Comparison of ENCODE assay signal across 28 cellular contexts in the genomic region with DNA sequence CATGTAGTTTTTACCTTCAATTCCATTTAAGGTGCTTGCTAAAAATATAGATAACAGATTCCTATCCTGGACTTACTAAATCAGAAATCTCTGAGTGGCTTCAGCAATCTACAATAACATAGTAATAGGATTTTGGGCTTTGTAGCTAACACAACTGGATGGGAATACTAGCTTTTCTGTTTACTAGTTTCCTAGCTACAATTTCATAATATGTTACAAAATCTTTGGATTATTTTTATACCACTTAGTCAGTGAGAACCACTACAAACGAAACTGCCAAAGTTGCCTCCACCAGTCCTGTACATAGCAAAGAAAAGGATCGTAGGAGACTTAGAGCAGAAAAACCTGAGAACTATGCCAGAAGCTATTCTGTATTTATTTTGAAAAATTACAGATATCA.
DNase-seq lines count a peak whose midpoint lies in the region; ATAC-seq and TF ChIP-seq lines count a peak whose summit lies in the region.
"Had no signal": no experiment of that assay in that cellular context is flagged by ENCODE, and none has a peak within 500 bp of the region (broad histone marks: within the 10 kb centered on the region; RNA-seq: fewer than 3 reads in every experiment).

No MANE protein-coding gene starts in this region.

- H3K4me3 ChIP-seq in fibroblast of pulmonary artery (replicated peaks; ENCODE audit: low read depth, low read length) = no peak overlapping the region
- no peak overlapping the region for H3K4me3 ChIP-seq in skeletal muscle satellite cell (ENCODE audit: low read length)
- H3K4me3 ChIP-seq in effector memory CD4-positive, alpha-beta T cell (ENCODE audit: insufficient read depth, low read depth, low read length, poor library complexity, severe bottlenecking) = no peak overlapping the region
- H3K4me3 ChIP-seq: heart right ventricle, neural progenitor cell, Peyer's patch, SJCRH30 had no signal

- H3K27ac Mint-ChIP-seq in activated T-cell treated with anti-CD3 and anti-CD28 coated beads, Interleukin-2, amount 50 U/mL, for 24 hours = no peak overlapping the region
- H3K27ac Mint-ChIP-seq: activated CD4-positive, alpha-beta memory T cell treated with anti-CD3 and anti-CD28 coated beads for 36 hours; activated naive CD8-positive, alpha-beta T cell treated with anti-CD3 and anti-CD28 coated beads for 36 hours; B cell; CD8-positive, alpha-beta T cell; neural progenitor cell; T-cell had no signal

- peak overlapping the region; percentile 19 for H3K9ac ChIP-seq in skeletal muscle satellite cell (ENCODE audit: low read depth, low read length)
- H3K9ac ChIP-seq: neural progenitor cell had no signal

- H3K9me3 ChIP-seq in skeletal muscle satellite cell (replicated peaks; ENCODE audit: low read length) = no peaks in the 10 kb centered on the region
- no peaks in the 10 kb centered on the region for H3K9me3 ChIP-seq in effector memory CD4-positive, alpha-beta T cell (ENCODE audit: control insufficient read depth, low read length)
- H3K9me3 ChIP-seq: heart right ventricle, Peyer's patch, SJCRH30 had no signal

- intact Hi-C loops in left colon (cut with DNase I, micrococcal nuclease) = no loop called here

- TF ChIP-seq CTCF in fibroblast of pulmonary artery (IDR thresholded peaks at IDR 0.05; ENCODE audit: low read length, missing control alignments) = no peak

- no peaks in the 10 kb centered on the region for H3K27me3 Mint-ChIP-seq in activated T-cell treated with anti-CD3 and anti-CD28 coated beads, Interleukin-2, amount 50 U/mL, for 24 hours
- H3K27me3 Mint-ChIP-seq: activated CD4-positive, alpha-beta memory T cell treated with anti-CD3 and anti-CD28 coated beads for 36 hours; activated naive CD8-positive, alpha-beta T cell treated with anti-CD3 and anti-CD28 coated beads for 36 hours; T-cell had no signal

- no peak for ATAC-seq in left colon
- ATAC-seq: activated CD4-positive, CD25-positive, alpha-beta regulatory T cell treated with anti-CD3 and anti-CD28 coated beads, Interleukin-2, amount 50 U/mL, for 24 hours; CD8-positive, alpha-beta T cell; sciatic nerve; stimulated activated naive CD8-positive, alpha-beta T cell treated with anti-CD3 and anti-CD28 coated beads, Interleukin-15, Interleukin-2, amounts not matched to agents 100 U/mL and 50 U/mL, for 24 hours; T-cell had no signal

- no peaks in the 10 kb centered on the region for H3K36me3 ChIP-seq in skeletal muscle satellite cell (ENCODE audit: insufficient read depth, low read length)
- H3K36me3 ChIP-seq in effector memory CD4-positive, alpha-beta T cell (ENCODE audit: control insufficient read depth, insufficient read depth, low read length) = no peaks in the 10 kb centered on the region
- H3K36me3 ChIP-seq: heart right ventricle, neural progenitor cell, Peyer's patch, SJCRH30 had no signal

- peaks cover 6% of the 10 kb centered on the region for H3K9me3 Mint-ChIP-seq in activated T-cell treated with anti-CD3 and anti-CD28 coated beads, Interleukin-2, amount 50 U/mL, for 24 hours

- no peak overlapping the region for H3K4me2 ChIP-seq in skeletal muscle satellite cell (ENCODE audit: low read length)
- H3K4me2 ChIP-seq: neural progenitor cell had no signal

- peaks cover 24% of the 10 kb centered on the region for H3K4me1 ChIP-seq in skeletal muscle satellite cell (ENCODE audit: control insufficient read depth, insufficient read depth, low read length)
- no peaks in the 10 kb centered on the region for H3K4me1 ChIP-seq in effector memory CD4-positive, alpha-beta T cell (ENCODE audit: control insufficient read depth, insufficient read depth, low read length, poor library complexity, severe bottlenecking)
- H3K4me1 ChIP-seq: heart right ventricle, neural progenitor cell, SJCRH30 had no signal

- no peaks in the 10 kb centered on the region for H3K36me3 Mint-ChIP-seq in activated T-cell treated with anti-CD3 and anti-CD28 coated beads, Interleukin-2, amount 50 U/mL, for 24 hours (ENCODE audit: low read depth)
- H3K36me3 Mint-ChIP-seq: activated CD4-positive, alpha-beta memory T cell treated with anti-CD3 and anti-CD28 coated beads for 36 hours; activated naive CD8-positive, alpha-beta T cell treated with anti-CD3 and anti-CD28 coated beads for 36 hours; CD8-positive, alpha-beta T cell; neural progenitor cell; T-cell had no signal

- no peaks in the 10 kb centered on the region for H3K4me1 Mint-ChIP-seq in activated T-cell treated with anti-CD3 and anti-CD28 coated beads, Interleukin-2, amount 50 U/mL, for 24 hours (ENCODE audit: low read depth)
- H3K4me1 Mint-ChIP-seq: activated naive CD8-positive, alpha-beta T cell treated with anti-CD3 and anti-CD28 coated beads for 36 hours; B cell; neural progenitor cell; T-cell had no signal

- no peak overlapping the region for H3K27ac ChIP-seq in effector memory CD4-positive, alpha-beta T cell (ENCODE audit: insufficient read depth, low read length, poor library complexity, severe bottlenecking)
- H3K27ac ChIP-seq: heart right ventricle, neural progenitor cell, Peyer's patch, SJCRH30 had no signal

- H3K27me3 ChIP-seq in skeletal muscle satellite cell (ENCODE audit: control insufficient read depth, insufficient read depth, low read length) = no peaks in the 10 kb centered on the region
- no peaks in the 10 kb centered on the region for H3K27me3 ChIP-seq in effector memory CD4-positive, alpha-beta T cell (replicated peaks; ENCODE audit: control insufficient read depth, insufficient read depth, low read length, poor library complexity, severe bottlenecking)
- H3K27me3 ChIP-seq: heart right ventricle, neural progenitor cell, Peyer's patch, SJCRH30 had no signal

- H3K4me3 Mint-ChIP-seq in activated T-cell treated with anti-CD3 and anti-CD28 coated beads, Interleukin-2, amount 50 U/mL, for 24 hours = no peak overlapping the region
- H3K4me3 Mint-ChIP-seq: activated CD4-positive, alpha-beta memory T cell treated with anti-CD3 and anti-CD28 coated beads for 36 hours; activated naive CD8-positive, alpha-beta T cell treated with anti-CD3 and anti-CD28 coated beads for 36 hours; B cell; CD8-positive, alpha-beta T cell; neural progenitor cell; T-cell had no signal

- peak; percentile 15 for DNase-seq in Ammon's horn (ENCODE audit: low spot score)
- peak; percentile 59 for DNase-seq in LHCN-M2 (ENCODE audit: low read depth)
- DNase-seq in fibroblast of pulmonary artery (ENCODE audit: low read depth) = peak; percentile 50
- DNase-seq in DMS53 (lab: John Stamatoyannopoulos, UW) = no peak
- no peak for DNase-seq in activated T-cell treated with anti-CD3 and anti-CD28 coated beads, Interleukin-2, amount 50 U/mL, for 24 hours
- no peak for DNase-seq in left colon
- DNase-seq in effector memory CD4-positive, alpha-beta T cell = no peak
- DNase-seq: activated CD4-positive, alpha-beta memory T cell treated with anti-CD3 and anti-CD28 coated beads for 36 hours; activated CD8-positive, alpha-beta memory T cell treated with anti-CD3 and anti-CD28 coated beads, Interleukin-2, amount 50 U/mL, for 48 hours; activated effector memory CD4-positive, alpha-beta T cell treated with Interleukin-2 at 50 U/mL for 16 hours; activated naive CD8-positive, alpha-beta T cell treated with anti-CD3 and anti-CD28 coated beads for 36 hours; CD8-positive, alpha-beta T cell; dermis blood vessel endothelial cell; EL; heart right ventricle; kidney glomerular epithelial cell; NCI-H1417; NCI-H2081; NCI-H2227 treated with DMSO at 0.1 percent for 48 hours; Peyer's patch; SJCRH30; stimulated activated naive CD8-positive, alpha-beta T cell treated with anti-CD3 and anti-CD28 coated beads, Interleukin-15, Interleukin-2, amounts not matched to agents 100 U/mL and 50 U/mL, for 24 hours; T-cell had no signal

Comparison
In these comparisons a context has a peak if more than half of its experiments do, and no peak if none do; other contexts are left out.
1. DNase-seq: peak in Ammon's horn (single experiment), LHCN-M2 (single experiment) and fibroblast of pulmonary artery (single experiment); none in DMS53 (single experiment), activated T-cell treated with anti-CD3 and anti-CD28 coated beads, Interleukin-2, amount 50 U/mL, for 24 hours (single experiment), left colon (0 of 2) and effector memory CD4-positive, alpha-beta T cell (0 of 3).